ENCODE assay signal across 29 cellular contexts in the genomic region with DNA sequence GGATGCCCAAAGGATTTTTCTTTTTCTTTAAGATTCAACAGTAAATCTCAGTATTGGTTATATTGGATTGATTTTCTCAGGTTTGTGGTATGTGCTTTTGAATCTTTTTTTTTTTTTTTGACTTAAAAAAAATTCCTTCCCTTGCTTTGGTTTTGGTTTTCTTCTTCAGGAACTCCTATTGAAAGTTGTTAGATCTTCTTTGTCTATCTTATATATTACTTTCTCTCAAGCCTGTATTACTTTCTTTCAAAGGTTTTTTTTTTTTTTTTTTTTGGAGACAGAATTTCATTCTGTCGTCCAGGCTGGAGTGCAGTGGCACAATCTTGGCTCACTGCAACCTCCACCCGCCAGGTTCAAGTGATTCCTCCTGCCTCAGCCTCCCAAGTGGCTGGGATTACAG.
"Had no signal": no experiment of that assay in that cellular context is flagged by ENCODE, and none has a peak within 500 bp of the region (broad histone marks: within the 10 kb centered on the region; RNA-seq: fewer than 3 reads in every experiment).

No MANE protein-coding gene starts in this region.

- H3K9me3 ChIP-seq: adrenal gland, body of pancreas had no signal

- H3K36me3 ChIP-seq: adrenal gland, ascending aorta, brain microvascular endothelial cell, breast epithelium, cardiac muscle cell had no signal

- H3K27ac ChIP-seq: adrenal gland, ascending aorta, body of pancreas, brain microvascular endothelial cell, breast epithelium, cardiac muscle cell had no signal

- H3K4me3 ChIP-seq: adrenal gland, ascending aorta, body of pancreas, breast epithelium, cardiac muscle cell had no signal

- H3K4me1 ChIP-seq: adrenal gland, ascending aorta, body of pancreas, breast epithelium had no signal

- DNase-seq: activated effector memory CD4-positive, alpha-beta T cell treated with anti-CD3 and anti-CD28 coated beads, Interleukin-2, amount 50 U/mL, for 16 hours; activated effector memory CD4-positive, alpha-beta T cell treated with Interleukin-2 at 50 U/mL for 16 hours; activated gamma-delta T cell; activated gamma-delta T cell treated with Interleukin-2 at 50 U/mL for 16 hours; activated naive CD4-positive, alpha-beta T cell; activated naive CD4-positive, alpha-beta T cell treated with anti-CD3 and anti-CD28 coated beads for 36 hours; activated naive CD4-positive, alpha-beta T cell treated with anti-CD3 and anti-CD28 coated beads, Interleukin-2, amount 10 ng/mL, durations not matched to agents 7 days and 5 days; activated naive CD4-positive, alpha-beta T cell treated with anti-CD3 and anti-CD28 coated beads, Interleukin-2, amount 50 U/mL, for 16 hours; activated naive CD4-positive, alpha-beta T cell treated with Interleukin-2 at 50 U/mL for 16 hours; activated naive CD8-positive, alpha-beta T cell treated with anti-CD3 and anti-CD28 coated beads for 36 hours; activated naive CD8-positive, alpha-beta T cell treated with anti-CD3 and anti-CD28 coated beads, Interleukin-2, amount 10 ng/mL, durations not matched to agents 7 days and 5 days; activated naive CD8-positive, alpha-beta T cell treated with anti-CD3 and anti-CD28 coated beads, Interleukin-2, amount 50 U/mL, for 24 hours; activated T-cell treated with anti-CD3 and anti-CD28 coated beads, Interleukin-2, amount 50 U/mL, for 24 hours; activated T-cell treated with anti-CD3 and anti-CD28 coated beads, Interleukin-2, amount 50 U/mL, for 4 hours; activated T-cell treated with anti-CD3 and anti-CD28 coated beads, Interleukin-2, amount 50 U/mL, for 48 hours; activated T-cell treated with anti-CD3 and anti-CD28 coated beads, Interleukin-2, amount 50 U/mL, for 72 hours; adrenal gland; amniotic stem cell; amygdala; anterior cingulate cortex; aorta; body of pancreas; brain microvascular endothelial cell; caudate nucleus; central memory CD4-positive, alpha-beta T cell; cerebellar nuclear complex had no signal
